In the genomic region with DNA sequence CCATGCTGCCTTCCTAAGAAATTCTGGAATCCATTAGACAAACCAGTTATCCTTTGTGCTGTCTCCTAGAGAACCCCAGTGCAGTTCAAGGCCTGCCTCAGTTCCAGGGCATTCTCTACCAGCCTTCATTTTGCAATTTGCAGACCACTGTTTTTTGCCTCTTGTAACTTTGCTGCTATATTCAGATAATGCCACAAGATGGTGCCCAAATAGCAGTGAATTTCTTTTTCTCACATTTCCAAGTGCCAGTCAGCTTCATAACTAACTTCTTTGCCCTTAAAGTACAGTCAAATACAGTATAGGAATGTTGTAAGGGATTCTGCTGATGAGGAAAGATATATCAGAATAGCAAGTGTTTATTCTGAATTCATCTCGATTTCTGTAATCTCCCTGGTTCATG, we compare ENCODE assay signal across 1 cellular context.
TF ChIP-seq lines count a peak whose summit lies in the region.

No MANE protein-coding gene starts in this region.

TF ChIP-seq in WTC11, 78 proteins besides CTCF, POLR2A, EP300 and RAD21 (continued from another document):
- TF ChIP-seq, protein P1, sequence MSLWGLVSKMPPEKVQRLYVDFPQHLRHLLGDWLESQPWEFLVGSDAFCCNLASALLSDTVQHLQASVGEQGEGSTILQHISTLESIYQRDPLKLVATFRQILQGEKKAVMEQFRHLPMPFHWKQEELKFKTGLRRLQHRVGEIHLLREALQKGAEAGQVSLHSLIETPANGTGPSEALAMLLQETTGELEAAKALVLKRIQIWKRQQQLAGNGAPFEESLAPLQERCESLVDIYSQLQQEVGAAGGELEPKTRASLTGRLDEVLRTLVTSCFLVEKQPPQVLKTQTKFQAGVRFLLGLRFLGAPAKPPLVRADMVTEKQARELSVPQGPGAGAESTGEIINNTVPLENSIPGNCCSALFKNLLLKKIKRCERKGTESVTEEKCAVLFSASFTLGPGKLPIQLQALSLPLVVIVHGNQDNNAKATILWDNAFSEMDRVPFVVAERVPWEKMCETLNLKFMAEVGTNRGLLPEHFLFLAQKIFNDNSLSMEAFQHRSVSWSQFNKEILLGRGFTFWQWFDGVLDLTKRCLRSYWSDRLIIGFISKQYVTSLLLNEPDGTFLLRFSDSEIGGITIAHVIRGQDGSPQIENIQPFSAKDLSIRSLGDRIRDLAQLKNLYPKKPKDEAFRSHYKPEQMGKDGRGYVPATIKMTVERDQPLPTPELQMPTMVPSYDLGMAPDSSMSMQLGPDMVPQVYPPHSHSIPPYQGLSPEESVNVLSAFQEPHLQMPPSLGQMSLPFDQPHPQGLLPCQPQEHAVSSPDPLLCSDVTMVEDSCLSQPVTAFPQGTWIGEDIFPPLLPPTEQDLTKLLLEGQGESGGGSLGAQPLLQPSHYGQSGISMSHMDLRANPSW (CRISPR knock-in tag; conservative IDR thresholded peaks at IDR 0.05; ENCODE audit: low read depth) = no peak
- TF ChIP-seq GRHL2 (CRISPR knock-in tag; IDR thresholded peaks at IDR 0.05; ENCODE audit: insufficient replicate concordance, severe bottlenecking) (no peak), NFE2L1 (CRISPR knock-in tag; IDR thresholded peaks at IDR 0.05) (no peak), NR2C2 (CRISPR knock-in tag; IDR thresholded peaks at IDR 0.05) (no peak), TEAD4 (CRISPR knock-in tag; IDR thresholded peaks at IDR 0.05) (no peak), CBFB (CRISPR knock-in tag; IDR thresholded peaks at IDR 0.05; ENCODE audit: low read depth) (no peak), NFYB (CRISPR knock-in tag; conservative IDR thresholded peaks at IDR 0.05; ENCODE audit: low read depth) (no peak)
- TF ChIP-seq, protein P2, sequence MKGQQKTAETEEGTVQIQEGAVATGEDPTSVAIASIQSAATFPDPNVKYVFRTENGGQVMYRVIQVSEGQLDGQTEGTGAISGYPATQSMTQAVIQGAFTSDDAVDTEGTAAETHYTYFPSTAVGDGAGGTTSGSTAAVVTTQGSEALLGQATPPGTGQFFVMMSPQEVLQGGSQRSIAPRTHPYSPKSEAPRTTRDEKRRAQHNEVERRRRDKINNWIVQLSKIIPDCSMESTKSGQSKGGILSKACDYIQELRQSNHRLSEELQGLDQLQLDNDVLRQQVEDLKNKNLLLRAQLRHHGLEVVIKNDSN (CRISPR knock-in tag; IDR thresholded peaks at IDR 0.05) = no peak
- TF ChIP-seq, protein P3, sequence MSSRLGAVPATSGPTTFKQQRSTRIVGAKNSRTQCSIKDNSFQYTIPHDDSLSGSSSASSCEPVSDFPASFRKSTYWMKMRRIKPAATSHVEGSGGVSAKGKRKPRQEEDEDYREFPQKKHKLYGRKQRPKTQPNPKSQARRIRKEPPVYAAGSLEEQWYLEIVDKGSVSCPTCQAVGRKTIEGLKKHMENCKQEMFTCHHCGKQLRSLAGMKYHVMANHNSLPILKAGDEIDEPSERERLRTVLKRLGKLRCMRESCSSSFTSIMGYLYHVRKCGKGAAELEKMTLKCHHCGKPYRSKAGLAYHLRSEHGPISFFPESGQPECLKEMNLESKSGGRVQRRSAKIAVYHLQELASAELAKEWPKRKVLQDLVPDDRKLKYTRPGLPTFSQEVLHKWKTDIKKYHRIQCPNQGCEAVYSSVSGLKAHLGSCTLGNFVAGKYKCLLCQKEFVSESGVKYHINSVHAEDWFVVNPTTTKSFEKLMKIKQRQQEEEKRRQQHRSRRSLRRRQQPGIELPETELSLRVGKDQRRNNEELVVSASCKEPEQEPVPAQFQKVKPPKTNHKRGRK (CRISPR knock-in tag; IDR thresholded peaks at IDR 0.05; ENCODE audit: borderline replicate concordance) = no peak
- TF ChIP-seq, protein P4, sequence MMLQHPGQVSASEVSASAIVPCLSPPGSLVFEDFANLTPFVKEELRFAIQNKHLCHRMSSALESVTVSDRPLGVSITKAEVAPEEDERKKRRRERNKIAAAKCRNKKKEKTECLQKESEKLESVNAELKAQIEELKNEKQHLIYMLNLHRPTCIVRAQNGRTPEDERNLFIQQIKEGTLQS (CRISPR knock-in tag; conservative IDR thresholded peaks at IDR 0.05) = no peak
